In genomic region chr10:132539431-132539839, GRCh38 we compare ENCODE assay signal across 8 cellular contexts. TPM values are rescaled to one million over a fixed set of nuclear protein-coding genes. Genes with fewer than 3 reads are reported as not detected.
DNase-seq lines count a peak whose midpoint lies in the region; ATAC-seq and TF ChIP-seq lines count a peak whose summit lies in the region.

No MANE protein-coding gene starts in this region.

- POLR2A ChIA-PET in activated CD4-positive, alpha-beta memory T cell treated with anti-CD3 and anti-CD28 coated beads, Interleukin-2, amount 10 ng/mL, durations not matched to agents 7 days and 5 days (lab: Charles Lee), result interaction anchor here (1.0 to 2.6 kb wide), 3 partner anchors 12 to 49 kb away, joined by 3 to 18 read pairs (median 5); no protein-coding TSS in a partner anchor
- POLR2A ChIA-PET in HEK293T (lab: Yijun Ruan, JAX), result no interaction called here

- no peaks in the 10 kb centered on the region for H3K9me3 Mint-ChIP-seq in activated CD4-positive, alpha-beta memory T cell treated with anti-CD3 and anti-CD28 coated beads, Interleukin-2, amount 10 ng/mL, durations not matched to agents 7 days and 5 days

- peak; percentile 37 for DNase-seq in activated CD4-positive, alpha-beta memory T cell treated with anti-CD3 and anti-CD28 coated beads, Interleukin-2, amount 10 ng/mL, durations not matched to agents 7 days and 5 days
- DNase-seq in Right ventricle myocardium superior (peak; percentile 50), H4 (ENCODE audit: low spot score) (no peak), HEK293T (ENCODE audit: extremely low spot score) (no peak)

- peaks cover 5% of the 10 kb centered on the region for H3K36me3 Mint-ChIP-seq in activated CD4-positive, alpha-beta memory T cell treated with anti-CD3 and anti-CD28 coated beads, Interleukin-2, amount 10 ng/mL, durations not matched to agents 7 days and 5 days (ENCODE audit: low read depth)

- peaks cover 14% of the 10 kb centered on the region for H3K27me3 Mint-ChIP-seq in activated CD4-positive, alpha-beta memory T cell treated with anti-CD3 and anti-CD28 coated beads, Interleukin-2, amount 10 ng/mL, durations not matched to agents 7 days and 5 days

- CTCF ChIA-PET in activated CD4-positive, alpha-beta memory T cell treated with anti-CD3 and anti-CD28 coated beads, Interleukin-2, amount 10 ng/mL, durations not matched to agents 7 days and 5 days (lab: Charles Lee), result interaction anchor here (0.5 to 4.2 kb wide), 3 partner anchors 9 to 93 kb away, joined by 3 to 16 read pairs (median 4); no protein-coding TSS in a partner anchor
- CTCF ChIA-PET in HEK293T (lab: Yijun Ruan, JAX), result interaction anchor here (0.8 to 1.0 kb wide), 2 partner anchors 75 to 76 kb away, joined by 3 read pairs; no protein-coding TSS in a partner anchor

- peak; percentile 1 for ATAC-seq in Right ventricle myocardium superior (ENCODE audit: poor library complexity)
- no peak for ATAC-seq in HG03571 (IDR thresholded peaks at IDR 0.05; ENCODE audit: unreplicated experiment)
- ATAC-seq in GM18517 (IDR thresholded peaks at IDR 0.05; ENCODE audit: unreplicated experiment), result no peak

- intact Hi-C loops in Right ventricle myocardium superior (cut with DNase I), result loop anchor here (5.0 kb wide), 1 partner anchor 77 kb away; no protein-coding TSS in a partner anchor

- H3K27ac Mint-ChIP-seq in activated CD4-positive, alpha-beta memory T cell treated with anti-CD3 and anti-CD28 coated beads, Interleukin-2, amount 10 ng/mL, durations not matched to agents 7 days and 5 days, result peak overlapping the region; percentile 81

- H3K4me3 Mint-ChIP-seq in activated CD4-positive, alpha-beta memory T cell treated with anti-CD3 and anti-CD28 coated beads, Interleukin-2, amount 10 ng/mL, durations not matched to agents 7 days and 5 days, result peak overlapping the region; percentile 82

- no peak for TF ChIP-seq CTCF in GM12875 (IDR thresholded peaks at IDR 0.05; ENCODE audit: borderline replicate concordance, insufficient read depth, low read depth, low read length)

- peaks cover 52% of the 10 kb centered on the region for H3K4me1 Mint-ChIP-seq in activated CD4-positive, alpha-beta memory T cell treated with anti-CD3 and anti-CD28 coated beads, Interleukin-2, amount 10 ng/mL, durations not matched to agents 7 days and 5 days

- peak overlapping the region in 18 of 21 experiments; percentile 9 to 91 (median 68) for H3K27ac ChIP-seq in skin epidermis

- H3K4me3 ChIP-seq in GM12875 (ENCODE audit: low read depth, low read length) (peak overlapping the region; percentile 77), skin epidermis (peak overlapping the region in 3 of 7 experiments; percentile 1 to 60 (median 12))

TF ChIP-seq in HEK293T, 16 proteins besides CTCF, POLR2A, EP300 and RAD21:
- no peak for TF ChIP-seq SUZ12 (IDR thresholded peaks at IDR 0.05)
- TF ChIP-seq FOXK2 (IDR thresholded peaks at IDR 0.05), result no peak
- no peak for TF ChIP-seq ZNF384 (IDR thresholded peaks at IDR 0.05)
- no peak for TF ChIP-seq NFRKB (IDR thresholded peaks at IDR 0.05)
- TF ChIP-seq SP1 (IDR thresholded peaks at IDR 0.05), result no peak
- TF ChIP-seq TARDBP (IDR thresholded peaks at IDR 0.05), result no peak
- TF ChIP-seq BHLHE40 (IDR thresholded peaks at IDR 0.05; ENCODE audit: borderline replicate concordance), result no peak
- no peak for TF ChIP-seq L3MBTL2 (conservative IDR thresholded peaks at IDR 0.05)
- TF ChIP-seq CTBP1 (IDR thresholded peaks at IDR 0.05; ENCODE audit: borderline replicate concordance), result no peak
- no peak for TF ChIP-seq LEF1 (IDR thresholded peaks at IDR 0.05; ENCODE audit: borderline replicate concordance)
- TF ChIP-seq ELF4 (IDR thresholded peaks at IDR 0.05), result no peak
- no peak for TF ChIP-seq PKNOX1 (IDR thresholded peaks at IDR 0.05)
- TF ChIP-seq HDGF (IDR thresholded peaks at IDR 0.05; ENCODE audit: borderline replicate concordance), result no peak
- TF ChIP-seq ARNT (IDR thresholded peaks at IDR 0.05), result no peak
- no peak for TF ChIP-seq FOXA1 (IDR thresholded peaks at IDR 0.05)
- no peak for TF ChIP-seq FOXM1 (IDR thresholded peaks at IDR 0.05; ENCODE audit: borderline replicate concordance)
TF ChIP-seq in HEK293T: peak in this region for 0.

RNA-seq across cellular contexts. Expression of gene INPP5A, which starts 1.8 kb away (rescaled TPM):
- 1 to 10 TPM; 9.3 to 9.5 TPM for total RNA-seq in activated CD4-positive, alpha-beta memory T cell treated with anti-CD3 and anti-CD28 coated beads, Interleukin-2, amount 10 ng/mL, durations not matched to agents 7 days and 5 days
- 99.1 TPM for total RNA-seq in Right ventricle myocardium superior
- total RNA-seq in H4 (2014; rRNA removed; shearing (Covaris generic)), result 15.8 and 21.0 TPM in 2 replicates

Comparison
In these comparisons a context has a peak if more than half of its experiments do, and no peak if none do; other contexts are left out.
1. DNase-seq: peak in activated CD4-positive, alpha-beta memory T cell treated with anti-CD3 and anti-CD28 coated beads, Interleukin-2, amount 10 ng/mL, durations not matched to agents 7 days and 5 days (single experiment) and Right ventricle myocardium superior (single experiment); none in H4 (single experiment) and HEK293T (single experiment).